Comparison of ENCODE assay signal across 8 cellular contexts in the genomic region with DNA sequence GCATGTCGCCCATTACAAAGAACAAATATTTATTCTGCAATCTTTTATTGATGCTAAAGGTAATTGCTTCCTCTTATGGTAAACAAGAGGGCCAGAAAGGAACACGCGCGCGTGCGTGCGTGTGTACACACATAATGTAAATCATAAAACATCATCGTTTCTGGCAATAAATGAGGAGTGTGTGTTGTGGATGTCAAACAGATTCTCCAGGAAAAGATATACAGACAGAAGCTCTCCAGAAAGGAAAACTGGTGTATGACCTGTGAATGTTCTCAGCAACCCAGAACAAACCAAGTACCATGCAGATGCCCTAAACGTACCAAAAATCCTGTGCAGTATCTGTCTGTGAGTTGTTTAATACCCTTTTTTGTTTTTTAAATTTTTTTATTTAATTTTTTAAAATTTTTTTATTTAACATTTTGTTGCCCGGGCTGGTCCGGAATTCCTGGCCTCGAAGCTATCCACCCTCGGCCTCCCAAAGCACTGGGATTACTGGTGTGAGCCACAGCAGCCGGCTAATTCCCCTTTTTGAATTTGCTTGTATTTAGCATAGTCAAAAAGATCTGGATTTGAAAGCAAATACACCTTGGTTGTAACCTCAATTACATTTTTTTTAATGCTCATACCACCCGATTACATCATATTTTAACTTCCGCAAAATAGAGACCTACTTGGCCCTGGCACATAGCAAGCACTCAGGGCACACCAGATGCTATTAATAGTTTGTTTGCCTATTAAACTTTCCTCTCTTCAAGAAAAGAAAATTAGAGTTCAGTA. TPM values are rescaled to one million over a fixed set of nuclear protein-coding genes. Genes with fewer than 3 reads are reported as not detected.
DNase-seq lines count a peak whose midpoint lies in the region; ATAC-seq, FAIRE-seq and TF ChIP-seq lines count a peak whose summit lies in the region.

No MANE protein-coding gene starts in this region.

- ATAC-seq in GM21723 (IDR thresholded peaks at IDR 0.05; ENCODE audit: unreplicated experiment): no peak
- no peak for ATAC-seq in GM21526 (IDR thresholded peaks at IDR 0.05; ENCODE audit: low FRiP score, unreplicated experiment)
- ATAC-seq in HG03439 (IDR thresholded peaks at IDR 0.05; ENCODE audit: unreplicated experiment): no peak

- H3K4me1 ChIP-seq in mucosa of stomach (ENCODE audit: control insufficient read depth, insufficient read depth, low read length): no peaks in the 10 kb centered on the region

- no peaks in the 10 kb centered on the region for H3K9me3 ChIP-seq in mucosa of stomach (ENCODE audit: control insufficient read depth, low read length)

- DNase-seq in DMS153 treated with DMSO at 0.1 percent for 48 hours (lab: John Stamatoyannopoulos, UW; ENCODE audit: unreplicated experiment) (peak; percentile 49), MV-4-11 (lab: John Stamatoyannopoulos, UW) (peak; percentile 84), bronchial epithelial cell (ENCODE audit: low read depth) (no peak), GDM1 (lab: John Stamatoyannopoulos, UW) (no peak)

- H3K4me3 ChIP-seq in bronchial epithelial cell (ENCODE audit: low read depth, low read length) (peak overlapping the region; percentile 90), mucosa of stomach (ENCODE audit: low read length) (peak overlapping the region; percentile 38)

- H3K9ac ChIP-seq in mucosa of stomach (ENCODE audit: low read length): peak overlapping the region; percentile 61

- H3K27me3 ChIP-seq in bronchial epithelial cell (ENCODE audit: control insufficient read depth, insufficient read depth, low read length): no peaks in the 10 kb centered on the region
- no peaks in the 10 kb centered on the region for H3K27me3 ChIP-seq in mucosa of stomach (ENCODE audit: control insufficient read depth, insufficient read depth, low read length)

- H3K36me3 ChIP-seq in bronchial epithelial cell (ENCODE audit: control insufficient read depth, insufficient read depth, low read length) (no peaks in the 10 kb centered on the region), mucosa of stomach (ENCODE audit: control insufficient read depth, insufficient read depth, low read length) (no peaks in the 10 kb centered on the region)

- FAIRE-seq in bronchial epithelial cell (lab: Jason Lieb, UNC): no peak

- TF ChIP-seq CTCF in bronchial epithelial cell (IDR thresholded peaks at IDR 0.05; ENCODE audit: insufficient read depth, low read length, severe bottlenecking): no peak

RNA-seq across cellular contexts. Expression of gene NUDT3, which starts 0.9 kb away (rescaled TPM):
- 15.8 and 18.7 TPM in 2 replicates for total RNA-seq in bronchial epithelial cell

RNA-seq across cellular contexts. Expression of gene RPS10, which starts 32.5 kb away (rescaled TPM):
- total RNA-seq in bronchial epithelial cell: 2,015 and 3,887 TPM in 2 replicates

Comparison
In these comparisons a context has a peak if more than half of its experiments do, and no peak if none do; other contexts are left out.
1. DNase-seq: peak in DMS153 treated with DMSO at 0.1 percent for 48 hours (single experiment) and MV-4-11 (single experiment); none in bronchial epithelial cell (single experiment) and GDM1 (single experiment).